ENCODE assay signal across 20 cellular contexts in genomic region chr20:15345287-15345686, GRCh38.
"Had no signal": no experiment of that assay in that cellular context is flagged by ENCODE, and none has a peak within 500 bp of the region (broad histone marks: within the 10 kb centered on the region; RNA-seq: fewer than 3 reads in every experiment).

No MANE protein-coding gene starts in this region.

- H3K36me3 ChIP-seq: esophagus squamous epithelium, gastroesophageal sphincter, left ventricle myocardium inferior, lower lobe of right lung, pancreas, suprapubic skin, thyroid gland had no signal

- FAIRE-seq: keratinocyte, pancreas, urothelium cell line had no signal

- H3K4me2 ChIP-seq: neural progenitor cell, smooth muscle cell had no signal

- H3K27me3 ChIP-seq: esophagus squamous epithelium, gastroesophageal sphincter, neural progenitor cell, pancreas, suprapubic skin, thyroid gland had no signal

- H3K4me1 ChIP-seq: esophagus squamous epithelium, gastroesophageal sphincter, left ventricle myocardium inferior, lower lobe of right lung, neural progenitor cell, suprapubic skin, thyroid gland had no signal

- ATAC-seq: effector memory CD8-positive, alpha-beta T cell; gastroesophageal sphincter; natural killer cell treated with Interleukin-12 subunit alpha and Interleukin-12 subunit beta and Interleukin-15 and Interleukin-18, amount 100 ng/mL, for 72 hours; pancreas; right cardiac atrium; stimulated activated naive CD8-positive, alpha-beta T cell treated with anti-CD3 and anti-CD28 coated beads, Interleukin-15, Interleukin-2, amounts not matched to agents 100 U/mL and 50 U/mL, for 24 hours had no signal

- DNase-seq: effector memory CD8-positive, alpha-beta T cell; esophagus squamous epithelium; foreskin fibroblast; glutamatergic neuron; immature natural killer cell; left ventricle myocardium inferior; lower lobe of right lung; nucleus accumbens; pancreas; right cardiac atrium; stimulated activated CD4-positive, alpha-beta T cell treated with anti-CD3 and anti-CD28 coated beads, Interleukin-2, amount 100 ng/mL, for 48 hours; stimulated activated naive CD8-positive, alpha-beta T cell treated with anti-CD3 and anti-CD28 coated beads, Interleukin-15, Interleukin-2, amounts not matched to agents 100 U/mL and 50 U/mL, for 24 hours; thyroid gland had no signal

- H3K4me3 ChIP-seq: esophagus squamous epithelium, gastroesophageal sphincter, left ventricle myocardium inferior, lower lobe of right lung, neural progenitor cell, pancreas, smooth muscle cell, suprapubic skin, thyroid gland had no signal

- H3K9ac ChIP-seq: neural progenitor cell had no signal

- H3K27ac ChIP-seq: esophagus squamous epithelium, gastroesophageal sphincter, left ventricle myocardium inferior, lower lobe of right lung, neural progenitor cell, pancreas, suprapubic skin, thyroid gland had no signal

- H3K9me3 ChIP-seq: esophagus squamous epithelium, gastroesophageal sphincter, left ventricle myocardium inferior, lower lobe of right lung, pancreas, suprapubic skin, thyroid gland had no signal

- H2AFZ ChIP-seq: neural progenitor cell had no signal
